ENCODE assay signal across 14 cellular contexts in the genomic region with DNA sequence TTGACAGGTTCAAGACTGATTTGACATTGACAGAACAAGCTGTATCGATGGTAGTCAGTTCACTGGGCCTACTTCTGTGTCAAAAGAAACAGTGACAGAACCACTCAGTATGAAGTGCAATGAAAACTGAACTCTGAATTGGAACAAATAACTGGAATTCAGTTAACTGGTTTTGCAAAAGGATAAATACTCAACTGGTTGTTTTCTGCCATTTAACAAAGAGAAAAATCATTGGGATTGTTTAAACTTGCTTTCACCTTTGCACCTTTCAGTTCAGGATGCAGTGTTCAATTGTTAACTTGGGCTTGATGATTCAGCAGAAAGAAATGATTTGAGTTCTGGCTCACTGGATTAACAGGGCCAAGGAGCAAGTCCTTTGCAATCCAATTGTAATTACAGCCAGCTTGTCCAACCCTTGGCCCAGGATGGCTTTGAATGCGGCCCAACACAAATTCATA. TPM values are rescaled to one million over a fixed set of nuclear protein-coding genes. Genes with fewer than 3 reads are reported as not detected.
A peak's percentile ranks its signal among the peaks of the same experiment; 100 is the strongest.
DNase-seq lines count a peak whose midpoint lies in the region; ATAC-seq and TF ChIP-seq lines count a peak whose summit lies in the region.
"Had no signal": no experiment of that assay in that cellular context is flagged by ENCODE, and none has a peak within 500 bp of the region (broad histone marks: within the 10 kb centered on the region; RNA-seq: fewer than 3 reads in every experiment).

No MANE protein-coding gene starts in this region.

- H2AK5ac ChIP-seq in H9 (ENCODE audit: insufficient read length, low read length), result no peak overlapping the region

- no peak overlapping the region for H3K14ac ChIP-seq in H9 (ENCODE audit: insufficient read depth, low read length)

- H3K9me3 Mint-ChIP-seq in H9 (peaks cover 22 to 23% of the 10 kb centered on the region in 2 experiments), progenitor cell of endocrine pancreas (ENCODE audit: low read depth) (peaks cover 7% of the 10 kb centered on the region)

- no peak overlapping the region for H3K18ac ChIP-seq in H9 (ENCODE audit: insufficient read length, low read depth, low read length)

- H3K4me3 Mint-ChIP-seq in H9 (no peak overlapping the region), progenitor cell of endocrine pancreas (ENCODE audit: low read depth) (peak overlapping the region; percentile 40)
- H3K4me3 Mint-ChIP-seq: activated naive CD8-positive, alpha-beta T cell had no signal

- H4K8ac ChIP-seq in H9 (replicated peaks; ENCODE audit: insufficient read length, low read depth, low read length), result no peak overlapping the region

- no peaks in the 10 kb centered on the region for H3K36me3 ChIP-seq in heart left ventricle

- H3K79me1 ChIP-seq in H9 (ENCODE audit: insufficient read depth, low read depth, low read length, poor library complexity, severe bottlenecking), result no peaks in the 10 kb centered on the region

- H3K9me3 ChIP-seq in H9 (ENCODE audit: control insufficient read depth, low read depth, low read length), result no peaks in the 10 kb centered on the region
- no peaks in the 10 kb centered on the region for H3K9me3 ChIP-seq in heart left ventricle
- H3K9me3 ChIP-seq: SK-N-SH had no signal

- no peaks in the 10 kb centered on the region for H3K23me2 ChIP-seq in H9 (ENCODE audit: insufficient read length, low read depth, low read length, poor library complexity, severe bottlenecking)

- no peak overlapping the region for H3K27ac ChIP-seq in H9 (ENCODE audit: insufficient read length, low read depth, low read length)
- H3K27ac ChIP-seq in caudate nucleus (ENCODE audit: low read depth, low read length), result peak overlapping the region; percentile 27
- no peak overlapping the region for H3K27ac ChIP-seq in foreskin keratinocyte
- peak overlapping the region in 1 of 12 donors; percentile 20 for H3K27ac ChIP-seq in heart left ventricle

- ATAC-seq in foreskin keratinocyte, result no peak
- no peak for ATAC-seq in GM19023 (IDR thresholded peaks at IDR 0.05; ENCODE audit: unreplicated experiment)
- ATAC-seq in heart left ventricle, result no peak

- H4K20me1 ChIP-seq in H9 (ENCODE audit: control insufficient read depth, insufficient read depth, insufficient read length), result no peaks in the 10 kb centered on the region

- no peak overlapping the region for H3K23ac ChIP-seq in H9 (ENCODE audit: insufficient read length, low read depth, low read length)

- H2AFZ ChIP-seq in H9 (ENCODE audit: low read length), result no peak overlapping the region

- H4K91ac ChIP-seq in H9 (ENCODE audit: insufficient read length, low read depth, low read length), result no peak overlapping the region

- WGBS in H9 (ENCODE audit: extremely low coverage, insufficient read length, low lambda C conversion rate), result no CpG with 5 or more reads among the region's 2 CpGs
- 91 to 95% (median 93%) methylated on average over 2 of the region's 2 CpGs for WGBS in heart left ventricle, 4 donors

- TF ChIP-seq CTCF in H9 (conservative IDR thresholded peaks at IDR 0.05) (no peak), progenitor cell of endocrine pancreas (IDR thresholded peaks at IDR 0.05; ENCODE audit: unreplicated experiment) (no peak), foreskin keratinocyte (conservative IDR thresholded peaks at IDR 0.05) (no peak), heart left ventricle (IDR thresholded peaks at IDR 0.05) (no peak)

- H3K4me1 Mint-ChIP-seq in H9 (peaks cover 14 to 15% of the 10 kb centered on the region in 2 experiments), progenitor cell of endocrine pancreas (ENCODE audit: low read depth) (peaks cover 39% of the 10 kb centered on the region)

- no peak overlapping the region for H3K4me2 ChIP-seq in H9 (ENCODE audit: insufficient read depth, insufficient read length, low read length)
- H3K4me2 ChIP-seq: SK-N-SH had no signal

- H3K79me2 ChIP-seq in H9 (ENCODE audit: insufficient read depth, low read length), result no peaks in the 10 kb centered on the region

- intact Hi-C loops in heart left ventricle (cut with DNase I), result no loop called here

- H2BK120ac ChIP-seq in H9 (ENCODE audit: low read depth, low read length, poor library complexity, severe bottlenecking), result no peak overlapping the region

- H3K56ac ChIP-seq in H9 (ENCODE audit: insufficient read length, low read depth, low read length), result no peak overlapping the region

- no peak overlapping the region for H3K4me3 ChIP-seq in heart left ventricle
- H3K4me3 ChIP-seq: coronary artery, lung had no signal

- no peak overlapping the region for H4K5ac ChIP-seq in H9 (ENCODE audit: insufficient read length, low read depth, low read length)

- H3T11ph ChIP-seq in H9 (ENCODE audit: low read length), result no peak overlapping the region

- H3K27me3 Mint-ChIP-seq in H9 (ENCODE audit: low read depth), result no peaks in the 10 kb centered on the region
- no peaks in the 10 kb centered on the region for H3K27me3 Mint-ChIP-seq in progenitor cell of endocrine pancreas
- H3K27me3 Mint-ChIP-seq: activated naive CD8-positive, alpha-beta T cell had no signal

- H3K27me3 ChIP-seq in H9 (ENCODE audit: insufficient read depth, low read length) (no peaks in the 10 kb centered on the region), foreskin keratinocyte (no peaks in the 10 kb centered on the region), heart left ventricle (no peaks in the 10 kb centered on the region)

- H3K9ac ChIP-seq in H9 (ENCODE audit: extremely low read depth, insufficient read length, low read length), result no peak overlapping the region
- H3K9ac ChIP-seq: SK-N-SH had no signal

- no peak overlapping the region for H2BK15ac ChIP-seq in H9 (ENCODE audit: low read depth, low read length)

- no peak overlapping the region for H2BK12ac ChIP-seq in H9 (ENCODE audit: insufficient read length, low read depth, low read length)

- no peaks in the 10 kb centered on the region for H3K4me1 ChIP-seq in H9 (ENCODE audit: insufficient read depth, low read length)
- no peaks in the 10 kb centered on the region for H3K4me1 ChIP-seq in foreskin keratinocyte
- peaks cover 0 to 29% (median 6%) of the 10 kb centered on the region in 12 donors for H3K4me1 ChIP-seq in heart left ventricle

- H3K27ac Mint-ChIP-seq in H9 (peak overlapping the region in 2 of 3 experiments; percentile 91 to 94; a peak in 4 of 7 replicates), progenitor cell of endocrine pancreas (peak overlapping the region; percentile 95)
- H3K27ac Mint-ChIP-seq: activated naive CD8-positive, alpha-beta T cell had no signal

- no peak overlapping the region for H3K4ac ChIP-seq in H9 (ENCODE audit: low read depth, low read length)

- TF ChIP-seq POLR2A in heart left ventricle (IDR thresholded peaks at IDR 0.05), result no peak

- no peak overlapping the region for H2BK20ac ChIP-seq in H9 (ENCODE audit: low read depth, low read length, poor library complexity, severe bottlenecking)

- H3K36me3 Mint-ChIP-seq in H9 (ENCODE audit: insufficient read depth in 1 of 3, low read depth in 3 of 3) (peaks cover 24 to 31% (median 27%) of the 10 kb centered on the region in 3 experiments), progenitor cell of endocrine pancreas (ENCODE audit: insufficient read depth) (peaks cover 17% of the 10 kb centered on the region)

- DNase-seq in H9, result no peak
- no peak for DNase-seq in caudate nucleus (lab: John Stamatoyannopoulos, UW)
- DNase-seq in iris pigment epithelial cell (ENCODE audit: low read depth), result peak; percentile 30
- no peak for DNase-seq in progenitor cell of endocrine pancreas (ENCODE audit: low spot score, unreplicated experiment)
- no peak for DNase-seq in NCI-H2171 treated with DMSO at 0.1 percent for 48 hours (lab: John Stamatoyannopoulos, UW)
- no peak for DNase-seq in foreskin keratinocyte
- no peak for DNase-seq in heart left ventricle
- DNase-seq: glutamatergic neuron, NCI-H2171, SK-N-SH had no signal

- no peak overlapping the region for H2BK5ac ChIP-seq in H9 (ENCODE audit: insufficient read length, low read length)

RNA-seq across cellular contexts. Expression of a gene that starts 4.9 kb away (rescaled TPM):
- total RNA-seq in H9 (2021) (21.5 and 23.3 TPM in 2 replicates), progenitor cell of endocrine pancreas (26.9 and 28.9 TPM in 2 replicates), foreskin keratinocyte (5.0 and 10.9 TPM in 2 replicates), heart left ventricle (10 to 100 TPM in 7 of 9 donors, 1 to 10 TPM in 2; 8.3 to 16.4 (median 13.4) TPM)
- polyA plus RNA-seq in foreskin keratinocyte (4.6 and 8.4 TPM in 2 replicates), heart left ventricle (1 to 10 TPM; 4.2 to 8.6 TPM)

RNA-seq across cellular contexts. Expression of a gene that starts 5.1 kb away (rescaled TPM):
- total RNA-seq in H9 (2021), result 48.9 and 52.6 TPM in 2 replicates
- 24.4 and 25.9 TPM in 2 replicates for total RNA-seq in progenitor cell of endocrine pancreas
- total RNA-seq in foreskin keratinocyte, result 16.3 and 18.4 TPM in 2 replicates
- polyA plus RNA-seq in foreskin keratinocyte, result 13.0 and 16.1 TPM in 2 replicates
- total RNA-seq in heart left ventricle, result 10 to 100 TPM; 10.1 to 21.5 (median 15.5) TPM
- 10 to 100 TPM in 1 of 2 donors, 1 to 10 TPM in 1; 7.2 to 12.5 TPM for polyA plus RNA-seq in heart left ventricle
